ENCODE assay signal across 22 cellular contexts in genomic region chr2:112791693-112792230, GRCh38. TPM values are rescaled to one million over a fixed set of nuclear protein-coding genes. Genes with fewer than 3 reads are reported as not detected.
DNase-seq lines count a peak whose midpoint lies in the region; ATAC-seq, FAIRE-seq and TF ChIP-seq lines count a peak whose summit lies in the region.
"Had no signal": no experiment of that assay in that cellular context is flagged by ENCODE, and none has a peak within 500 bp of the region (broad histone marks: within the 10 kb centered on the region; RNA-seq: fewer than 3 reads in every experiment).

No MANE protein-coding gene starts in this region.

- H3K4me1 ChIP-seq in GM23338 (ENCODE audit: insufficient read depth): peaks cover 12% of the 10 kb centered on the region; the same call in 1 of the 2 replicates
- peaks cover 0 to 40% of the 10 kb centered on the region in 2 experiments; a peak in 4 of 5 replicates for H3K4me1 ChIP-seq in K562 (replicated peaks in 1 of 2; ENCODE audit: control insufficient read depth in 2 of 2, insufficient read depth in 2 of 2, low read length in 2 of 2)
- H3K4me1 ChIP-seq in neutrophil (ENCODE audit: control insufficient read depth in 1 of 2, insufficient read depth in 1 of 2, low read depth in 1 of 2, low read length in 1 of 2): peaks cover 70 to 75% of the 10 kb centered on the region in 2 experiments
- H3K4me1 ChIP-seq: BE2C had no signal

- CTCF ChIA-PET in K562 (lab: Yijun Ruan, JAX; ENCODE audit: low intra/inter-chr PET ratio): no interaction called here

- H3K36me3 Mint-ChIP-seq in GM23338 (ENCODE audit: low read depth): peaks cover 8% of the 10 kb centered on the region; the same call in 1 of the 3 replicates
- H3K36me3 Mint-ChIP-seq: CD14-positive monocyte had no signal

- H3K9me2 ChIP-seq in GM23338 (ENCODE audit: insufficient read depth): peaks cover 9% of the 10 kb centered on the region; the same call in 1 of the 2 replicates

- H3K36me3 ChIP-seq in GM23338 (ENCODE audit: insufficient read depth) (no peaks in the 10 kb centered on the region), K562 (ENCODE audit: control insufficient read depth, insufficient read depth, low read length) (no peaks in the 10 kb centered on the region), neutrophil (no peaks in the 10 kb centered on the region)
- H3K36me3 ChIP-seq: BE2C, HAP-1 had no signal

- no peak overlapping the region for H3K4me2 ChIP-seq in GM23338
- no peak overlapping the region for H3K4me2 ChIP-seq in K562 (ENCODE audit: insufficient read depth, low read length)
- H3K4me2 ChIP-seq: A549 had no signal

- H3K9me3 Mint-ChIP-seq in GM23338: peaks cover 4% of the 10 kb centered on the region
- H3K9me3 Mint-ChIP-seq: CD4-positive, alpha-beta T cell; CD8-positive, alpha-beta memory T cell had no signal

- POLR2A ChIA-PET in K562 (lab: Yijun Ruan, JAX): interaction anchor here (0.6 kb wide), 1 partner anchor 442 kb away, joined by 3 read pairs; no protein-coding TSS in a partner anchor

- intact Hi-C loops in K562 (cut with micrococcal nuclease): no loop called here

- H3K27me3 ChIP-seq in GM23338 (ENCODE audit: insufficient read depth) (no peaks in the 10 kb centered on the region), K562 (ENCODE audit: control insufficient read depth in 2 of 2, insufficient read depth in 2 of 2, low read length in 2 of 2) (no peaks in the 10 kb centered on the region), neutrophil (no peaks in the 10 kb centered on the region)
- H3K27me3 ChIP-seq: BE2C; BLaER1 treated with 17β-estradiol and CSF1 and Interleukin-3, amounts not matched to agents 10 nM and 100 nM had no signal

- TF ChIP-seq EP300 in Ishikawa (IDR thresholded peaks at IDR 0.05; ENCODE audit: borderline replicate concordance) (0 out of 2 replicates have a peak, but pooled peaks have one; percentile 11), K562 (IDR thresholded peaks at IDR 0.05; ENCODE audit: low read length) (no peak)

- no peak overlapping the region for H3K27ac ChIP-seq in GM23338 (ENCODE audit: low read depth)
- no peak overlapping the region for H3K27ac ChIP-seq in K562 (ENCODE audit: extremely low read depth, low read depth, low read length)
- H3K27ac ChIP-seq in neutrophil: peak overlapping the region; percentile 95

- TF ChIP-seq POLR2A in K562 (conservative IDR thresholded peaks at IDR 0.05): no peak

- no peak for FAIRE-seq in K562 (lab: Jason Lieb, UNC)
- FAIRE-seq: A549, G401.6, GM12892 had no signal

- H2AFZ ChIP-seq in GM23338: 0 out of 2 replicates have a peak overlapping the region, but pooled peaks have one; percentile 83
- H2AFZ ChIP-seq in K562 (ENCODE audit: low read depth, low read length): no peak overlapping the region

- peaks cover 2% of the 10 kb centered on the region for H3K27me3 Mint-ChIP-seq in GM23338 (ENCODE audit: insufficient read depth, low read depth, poor library complexity)
- H3K27me3 Mint-ChIP-seq: CD4-positive, alpha-beta T cell had no signal

- in situ Hi-C loops in K562 (cut with MboI): no loop called here

- no peaks in the 10 kb centered on the region for H3F3A ChIP-seq in GM23338 (replicated peaks; ENCODE audit: low read depth)

- no peak for DNase-seq in GM23338 (ENCODE audit: low spot score)
- DNase-seq in K562 (ENCODE audit: extremely low read depth in 1 of 4, low spot score in 3 of 4): no peak
- no peak for DNase-seq in DMS 273 (lab: John Stamatoyannopoulos, UW; ENCODE audit: unreplicated experiment)
- DNase-seq: 8988T; ACHN; AML-193; BE2C; CD4-positive, alpha-beta T cell; CD8-positive, alpha-beta memory T cell; DMS153; DND-41 had no signal

- no peak overlapping the region for H3K9ac ChIP-seq in K562 (ENCODE audit: insufficient read depth in 1 of 2, low read depth in 2 of 2, low read length in 2 of 2)
- H3K9ac ChIP-seq: BLaER1 treated with 17β-estradiol and CSF1 and Interleukin-3, amounts not matched to agents 10 nM and 100 nM had no signal

- H3K9me1 ChIP-seq in K562 (ENCODE audit: control insufficient read depth, insufficient read depth, low read length): no peaks in the 10 kb centered on the region

- H4K20me1 ChIP-seq in GM23338 (replicated peaks; ENCODE audit: insufficient read depth) (no peaks in the 10 kb centered on the region), K562 (replicated peaks; ENCODE audit: control insufficient read depth, insufficient read depth, low read length) (no peaks in the 10 kb centered on the region)
- H4K20me1 ChIP-seq: BLaER1 treated with 17β-estradiol and CSF1 and Interleukin-3, amounts not matched to agents 10 nM and 100 nM had no signal

- ATAC-seq in GM23338: no peak
- no peak for ATAC-seq in K562
- no peak for ATAC-seq in HG03135 (IDR thresholded peaks at IDR 0.05; ENCODE audit: unreplicated experiment)
- no peak for ATAC-seq in GM21447 (IDR thresholded peaks at IDR 0.05; ENCODE audit: unreplicated experiment)
- ATAC-seq: A549 had no signal

- 56% methylated on average over 3 of the region's 3 CpGs for WGBS in K562 (ENCODE audit: insufficient coverage, low coverage, missing lambda C conversion rate)

- no peak overlapping the region for H3K4me3 ChIP-seq in GM23338
- no peak overlapping the region for H3K4me3 ChIP-seq in K562
- no peak overlapping the region for H3K4me3 ChIP-seq in neutrophil (ENCODE audit: low read depth in 1 of 2, low read length in 1 of 2)
- H3K4me3 ChIP-seq: A549, HAP-1 had no signal

- 0 out of 2 replicates have a peak, but pooled peaks cover 4% of the 10 kb centered on the region for H3K9me3 ChIP-seq in K562 (replicated peaks; ENCODE audit: control insufficient read depth, insufficient read depth, low read depth, low read length)
- H3K9me3 ChIP-seq in neutrophil: no peaks in the 10 kb centered on the region
- H3K9me3 ChIP-seq: BE2C, HAP-1 had no signal

- no peak for TF ChIP-seq RAD21 in Ishikawa (IDR thresholded peaks at IDR 0.05; ENCODE audit: low read depth)
- TF ChIP-seq RAD21 in K562 (CRISPR knock-in tag; conservative IDR thresholded peaks at IDR 0.05 in 1 of 2, IDR thresholded peaks at IDR 0.05 in 1 of 2): no peak

- H3K79me2 ChIP-seq in GM23338 (replicated peaks; ENCODE audit: insufficient read depth) (no peaks in the 10 kb centered on the region), K562 (ENCODE audit: control insufficient read depth, insufficient read depth, low read length) (no peaks in the 10 kb centered on the region)

- no peak for TF ChIP-seq CTCF in GM23338 (conservative IDR thresholded peaks at IDR 0.05; ENCODE audit: low read depth in 2 of 2)
- TF ChIP-seq CTCF in K562 (IDR thresholded peaks at IDR 0.05 in 2 of 3, conservative IDR thresholded peaks at IDR 0.05 in 1 of 3; ENCODE audit: insufficient read depth in 2 of 3, low read depth in 1 of 3, low read length in 3 of 3): no peak
- no peak for TF ChIP-seq CTCF in neutrophil (IDR thresholded peaks at IDR 0.05)

- H3K27ac Mint-ChIP-seq in GM23338: no peak overlapping the region
- H3K27ac Mint-ChIP-seq: CD4-positive, alpha-beta T cell; CD8-positive, alpha-beta memory T cell had no signal

- BruUV-seq in K562 (replicated peaks; lab: Mats Ljungman, UMichigan): no TSS peak

- H3K4me3 Mint-ChIP-seq in GM23338: no peak overlapping the region
- H3K4me3 Mint-ChIP-seq: CD14-positive monocyte; CD4-positive, alpha-beta T cell; CD8-positive, alpha-beta memory T cell had no signal

- H3K4me1 Mint-ChIP-seq in GM23338: peaks cover 17% of the 10 kb centered on the region

RNA-seq across cellular contexts. Expression of gene IL1A, which starts 7.5 kb away (rescaled TPM):
- total RNA-seq in GM23338 (2014; rRNA removed; shearing (Covaris generic)): 0.19 and 0.73 TPM in 2 replicates
- polyA plus RNA-seq in GM23338 (2016; fragmentation: Nextera tagmentation; extraction: Ambion mirVana) (0.47 and 0.65 TPM in 2 replicates), K562 (2011; rRNA removed) (0.07 and 0.09 TPM in 2 replicates), K562 (2014; fragmentation: Illumina TruSeq; extraction: Trizol) (0.08 and 0.15 TPM in 2 replicates), K562 (2014; fragmentation: Nextera tagmentation; extraction: Ambion mirVana) (under 1 TPM in 1 of 2 experiments, not detected in 1; 0.27 TPM), K562 (2014; rRNA removed) (0.03 TPM in 1 of 2 replicates, not detected in the other)
- 0.32 TPM in 1 of 2 replicates, not detected in the other for total RNA-seq in K562 (2011; cell fraction: chromatin; rRNA removed; ENCODE audit: low replicate concordance)
- total RNA-seq in K562 (2011; cell fraction: nucleolus; rRNA removed): not detected in 2 replicates
- 0.46 TPM in 1 of 2 replicates, not detected in the other for total RNA-seq in K562 (2011; cell fraction: nucleoplasm; rRNA removed)
- total RNA-seq in K562 (2014; rRNA removed) (0.14 TPM in 1 of 2 replicates, not detected in the other), K562 (2014; rRNA removed; fragmentation: Illumina TruSeq; extraction: Trizol) (0.15 and 0.19 TPM in 2 replicates), K562 (2015; rRNA removed; fragmentation: Illumina TruSeq; extraction: Trizol) (0.08 TPM in 1 of 2 replicates, not detected in the other), K562 (2021) (0.09 TPM in 1 of 2 replicates, not detected in the other)
- polyA plus RNA-seq in K562 (2011; cell fraction: cytosol; rRNA removed): 0.09 TPM in 1 of 2 replicates, not detected in the other
- 0.11 and 0.13 TPM in 2 replicates for polyA plus RNA-seq in K562 (2011; cell fraction: nucleus; rRNA removed)
- 0.30 and 1.4 TPM in 2 replicates for polyA plus RNA-seq in K562 (2012)
- 0.07 TPM in 1 of 2 replicates, not detected in the other for polyA minus RNA-seq in K562 (2011; rRNA and poly(A)+ RNA removed)
- not detected in 2 replicates for polyA minus RNA-seq in K562 (2011; cell fraction: cytosol; rRNA and poly(A)+ RNA removed)
- polyA minus RNA-seq in K562 (2011; cell fraction: nucleus; rRNA and poly(A)+ RNA removed): not detected in 2 replicates
- total RNA-seq: CD4-positive, alpha-beta T cell had no signal
- polyA plus RNA-seq: CD8-positive, alpha-beta memory T cell had no signal

RNA-seq across cellular contexts. Expression of gene CKAP2L, which starts 27.4 kb away (rescaled TPM):
- 15.1 and 16.2 TPM in 2 replicates for total RNA-seq in GM23338 (2014; rRNA removed; shearing (Covaris generic))
- polyA plus RNA-seq in GM23338 (2016; fragmentation: Nextera tagmentation; extraction: Ambion mirVana) (28.6 and 30.2 TPM in 2 replicates), K562 (2011; rRNA removed) (15.8 and 18.5 TPM in 2 replicates), K562 (2014; fragmentation: Illumina TruSeq; extraction: Trizol) (20.3 and 21.9 TPM in 2 replicates), K562 (2014; fragmentation: Nextera tagmentation; extraction: Ambion mirVana) (10 to 100 TPM; 14.1 to 14.9 TPM), K562 (2014; rRNA removed) (10.9 and 13.2 TPM in 2 replicates)
- total RNA-seq in K562 (2011; cell fraction: chromatin; rRNA removed; ENCODE audit: low replicate concordance): 12.0 and 31.2 TPM in 2 replicates
- total RNA-seq in K562 (2011; cell fraction: nucleolus; rRNA removed): 9.5 and 10.3 TPM in 2 replicates
- 20.5 and 28.5 TPM in 2 replicates for total RNA-seq in K562 (2011; cell fraction: nucleoplasm; rRNA removed)
- total RNA-seq in K562 (2014; rRNA removed) (10.4 and 12.3 TPM in 2 replicates), K562 (2014; rRNA removed; fragmentation: Illumina TruSeq; extraction: Trizol) (14.2 and 16.9 TPM in 2 replicates), K562 (2015; rRNA removed; fragmentation: Illumina TruSeq; extraction: Trizol) (11.5 and 12.1 TPM in 2 replicates), K562 (2021) (17.6 and 18.6 TPM in 2 replicates)
- polyA plus RNA-seq in K562 (2011; cell fraction: cytosol; rRNA removed): 2.9 and 6.0 TPM in 2 replicates
- polyA plus RNA-seq in K562 (2011; cell fraction: nucleus; rRNA removed): 7.2 and 9.8 TPM in 2 replicates
- 12.2 and 19.9 TPM in 2 replicates for polyA plus RNA-seq in K562 (2012)
- polyA minus RNA-seq in K562 (2011; rRNA and poly(A)+ RNA removed): 21.9 and 31.4 TPM in 2 replicates
- polyA minus RNA-seq in K562 (2011; cell fraction: cytosol; rRNA and poly(A)+ RNA removed): 4.9 and 6.4 TPM in 2 replicates
- polyA minus RNA-seq in K562 (2011; cell fraction: nucleus; rRNA and poly(A)+ RNA removed): 12.3 and 21.2 TPM in 2 replicates
- polyA plus RNA-seq: CD8-positive, alpha-beta memory T cell had no signal

RNA-seq across cellular contexts. Expression of gene IL1B, which starts 44.8 kb away (rescaled TPM):
- total RNA-seq in GM23338 (2014; rRNA removed; shearing (Covaris generic)): not detected in 2 replicates
- polyA plus RNA-seq in GM23338 (2016; fragmentation: Nextera tagmentation; extraction: Ambion mirVana) (0.14 TPM in 1 of 2 replicates, not detected in the other), K562 (2011; rRNA removed) (0.09 TPM in 1 of 2 replicates, not detected in the other), K562 (2014; fragmentation: Illumina TruSeq; extraction: Trizol) (not detected in 2 replicates), K562 (2014; fragmentation: Nextera tagmentation; extraction: Ambion mirVana) (not detected), K562 (2014; rRNA removed) (not detected in 2 replicates)
- not detected in 2 replicates for total RNA-seq in K562 (2011; cell fraction: chromatin; rRNA removed; ENCODE audit: low replicate concordance)
- not detected in 2 replicates for total RNA-seq in K562 (2011; cell fraction: nucleolus; rRNA removed)
- total RNA-seq in K562 (2011; cell fraction: nucleoplasm; rRNA removed): not detected in 2 replicates
- total RNA-seq in K562 (2014; rRNA removed) (not detected in 2 replicates), K562 (2014; rRNA removed; fragmentation: Illumina TruSeq; extraction: Trizol) (not detected in 2 replicates), K562 (2015; rRNA removed; fragmentation: Illumina TruSeq; extraction: Trizol) (0.29 TPM in 1 of 2 replicates, not detected in the other), K562 (2021) (not detected in 2 replicates)
- polyA plus RNA-seq in K562 (2011; cell fraction: cytosol; rRNA removed): not detected in 2 replicates
- not detected in 2 replicates for polyA plus RNA-seq in K562 (2011; cell fraction: nucleus; rRNA removed)
- 0.06 and 0.13 TPM in 2 replicates for polyA plus RNA-seq in K562 (2012)
- not detected in 2 replicates for polyA minus RNA-seq in K562 (2011; rRNA and poly(A)+ RNA removed)
- not detected in 2 replicates for polyA minus RNA-seq in K562 (2011; cell fraction: cytosol; rRNA and poly(A)+ RNA removed)
- not detected in 2 replicates for polyA minus RNA-seq in K562 (2011; cell fraction: nucleus; rRNA and poly(A)+ RNA removed)
- total RNA-seq: CD8-positive, alpha-beta memory T cell; H4 had no signal
- polyA plus RNA-seq: CD8-positive, alpha-beta memory T cell had no signal
